Comparison of ENCODE assay signal across 16 cellular contexts in genomic region chrX:111560801-111561200, GRCh38. TPM values are rescaled to one million over a fixed set of nuclear protein-coding genes. Genes with fewer than 3 reads are reported as not detected.
DNase-seq lines count a peak whose midpoint lies in the region; FAIRE-seq and TF ChIP-seq lines count a peak whose summit lies in the region.
"Had no signal": no experiment of that assay in that cellular context is flagged by ENCODE, and none has a peak within 500 bp of the region (broad histone marks: within the 10 kb centered on the region; RNA-seq: fewer than 3 reads in every experiment).

No MANE protein-coding gene starts in this region.

- H3K4me3 ChIP-seq in astrocyte (ENCODE audit: insufficient read depth, low read depth, low read length): no peak overlapping the region
- H3K4me3 ChIP-seq: HAP-1 had no signal

- no peak overlapping the region for H3K27ac ChIP-seq in astrocyte (ENCODE audit: low read depth, low read length)
- H3K27ac ChIP-seq: C4-2B had no signal

- no peak overlapping the region for H3K27ac Mint-ChIP-seq in astrocyte (ENCODE audit: unreplicated experiment)
- no peak overlapping the region for H3K27ac Mint-ChIP-seq in activated T-helper 1 cell treated with anti-CD3 and anti-CD28 coated beads, Interleukin-12 subunit alpha, Interleukin-12 subunit beta, Interleukin-2, Interleukin-4 antibody, amounts not matched to agents 30 ng/mL and 10 ng/mL and 1 ng/mL, durations not matched to agents 14 hours and 24 hours and 36 hours
- H3K27ac Mint-ChIP-seq: CD4-positive, alpha-beta T cell had no signal

- H2AFZ ChIP-seq in astrocyte (ENCODE audit: low read depth, low read length): no peak overlapping the region

- no peak overlapping the region for H3K4me3 Mint-ChIP-seq in astrocyte (ENCODE audit: unreplicated experiment)
- H3K4me3 Mint-ChIP-seq in activated T-helper 1 cell treated with anti-CD3 and anti-CD28 coated beads, Interleukin-12 subunit alpha, Interleukin-12 subunit beta, Interleukin-2, Interleukin-4 antibody, amounts not matched to agents 30 ng/mL and 10 ng/mL and 1 ng/mL, durations not matched to agents 14 hours and 24 hours and 36 hours: no peak overlapping the region
- H3K4me3 Mint-ChIP-seq: CD4-positive, alpha-beta T cell had no signal

- H3K36me3 ChIP-seq in astrocyte (ENCODE audit: insufficient read depth, low read length): no peaks in the 10 kb centered on the region
- H3K36me3 ChIP-seq: HAP-1 had no signal

- no peaks in the 10 kb centered on the region for H3K27me3 Mint-ChIP-seq in astrocyte (ENCODE audit: low read depth, unreplicated experiment)
- peaks cover 2% of the 10 kb centered on the region for H3K27me3 Mint-ChIP-seq in activated T-helper 1 cell treated with anti-CD3 and anti-CD28 coated beads, Interleukin-12 subunit alpha, Interleukin-12 subunit beta, Interleukin-2, Interleukin-4 antibody, amounts not matched to agents 30 ng/mL and 10 ng/mL and 1 ng/mL, durations not matched to agents 14 hours and 24 hours and 36 hours (ENCODE audit: insufficient read depth)
- H3K27me3 Mint-ChIP-seq: CD4-positive, alpha-beta T cell had no signal

- H3K9ac ChIP-seq in astrocyte (ENCODE audit: low read length): no peak overlapping the region

- no peak for TF ChIP-seq CTCF in astrocyte (IDR thresholded peaks at IDR 0.05; ENCODE audit: insufficient read depth, low read depth, low read length)

- no peaks in the 10 kb centered on the region for H3K4me1 ChIP-seq in astrocyte (ENCODE audit: insufficient read depth, low read length)

- peak; percentile 6 for DNase-seq in NCI-H345 (lab: John Stamatoyannopoulos, UW)
- no peak for DNase-seq in NCI-H345 treated with DMSO at 0.1 percent for 48 hours (lab: John Stamatoyannopoulos, UW; ENCODE audit: unreplicated experiment)
- peak; percentile 9 for DNase-seq in NCI-H187 treated with DMSO at 0.1 percent for 48 hours (lab: John Stamatoyannopoulos, UW)
- no peak for DNase-seq in astrocyte (ENCODE audit: low read depth)
- DNase-seq in NCI-H226: no peak
- DNase-seq in activated T-helper 1 cell treated with anti-CD3 and anti-CD28 coated beads, Interleukin-12 subunit alpha, Interleukin-12 subunit beta, Interleukin-2, Interleukin-4 antibody, amounts not matched to agents 30 ng/mL and 10 ng/mL and 1 ng/mL, durations not matched to agents 14 hours and 24 hours and 36 hours (ENCODE audit: low spot score): no peak
- DNase-seq in stimulated activated CD8-positive, alpha-beta memory T cell treated with anti-CD3 and anti-CD28 coated beads, Interleukin-4, amount 100 ng/mL, for 48 hours: no peak
- DNase-seq: Calu3; CD4-positive, alpha-beta T cell; DMS79 treated with DMSO at 0.1 percent for 48 hours; GF-D8; GOT3 had no signal

- no peaks in the 10 kb centered on the region for H3K9me3 ChIP-seq in astrocyte (ENCODE audit: insufficient read depth, low read depth, low read length)

- H3K27me3 ChIP-seq in astrocyte (ENCODE audit: insufficient read depth, low read length): no peaks in the 10 kb centered on the region

- intact Hi-C loops in activated T-helper 1 cell treated with anti-CD3 and anti-CD28 coated beads, Interleukin-12 subunit alpha, Interleukin-12 subunit beta, Interleukin-2, Interleukin-4 antibody, amounts not matched to agents 30 ng/mL and 10 ng/mL and 1 ng/mL, durations not matched to agents 14 hours and 24 hours and 36 hours (cut with micrococcal nuclease): no loop called here

- FAIRE-seq in astrocyte (lab: Jason Lieb, UNC): peak; percentile 49

- no peaks in the 10 kb centered on the region for H3K79me2 ChIP-seq in astrocyte (ENCODE audit: insufficient read depth, low read length)

- no peaks in the 10 kb centered on the region for H3K9me3 Mint-ChIP-seq in astrocyte (ENCODE audit: unreplicated experiment)
- H3K9me3 Mint-ChIP-seq in activated T-helper 1 cell treated with anti-CD3 and anti-CD28 coated beads, Interleukin-12 subunit alpha, Interleukin-12 subunit beta, Interleukin-2, Interleukin-4 antibody, amounts not matched to agents 30 ng/mL and 10 ng/mL and 1 ng/mL, durations not matched to agents 14 hours and 24 hours and 36 hours: no peaks in the 10 kb centered on the region
- H3K9me3 Mint-ChIP-seq: CD4-positive, alpha-beta T cell had no signal

- no peaks in the 10 kb centered on the region for H3K36me3 Mint-ChIP-seq in astrocyte (ENCODE audit: low read depth, unreplicated experiment)
- no peaks in the 10 kb centered on the region for H3K36me3 Mint-ChIP-seq in activated T-helper 1 cell treated with anti-CD3 and anti-CD28 coated beads, Interleukin-12 subunit alpha, Interleukin-12 subunit beta, Interleukin-2, Interleukin-4 antibody, amounts not matched to agents 30 ng/mL and 10 ng/mL and 1 ng/mL, durations not matched to agents 14 hours and 24 hours and 36 hours (ENCODE audit: low read depth)

- no peaks in the 10 kb centered on the region for H3K4me1 Mint-ChIP-seq in astrocyte (ENCODE audit: low read depth, unreplicated experiment)
- H3K4me1 Mint-ChIP-seq in activated T-helper 1 cell treated with anti-CD3 and anti-CD28 coated beads, Interleukin-12 subunit alpha, Interleukin-12 subunit beta, Interleukin-2, Interleukin-4 antibody, amounts not matched to agents 30 ng/mL and 10 ng/mL and 1 ng/mL, durations not matched to agents 14 hours and 24 hours and 36 hours (ENCODE audit: low read depth): no peaks in the 10 kb centered on the region

- no peak overlapping the region for H3K4me2 ChIP-seq in astrocyte (ENCODE audit: low read length)

- H4K20me1 ChIP-seq in astrocyte (ENCODE audit: insufficient read depth, low read length): no peaks in the 10 kb centered on the region

RNA-seq across cellular contexts. Expression of gene SERTM2, which starts 49.4 kb away (rescaled TPM):
- 0.12 and 0.23 TPM in 2 replicates for total RNA-seq in astrocyte
- not detected in 2 replicates for total RNA-seq in activated T-helper 1 cell treated with anti-CD3 and anti-CD28 coated beads, Interleukin-12 subunit alpha, Interleukin-12 subunit beta, Interleukin-2, Interleukin-4 antibody, amounts not matched to agents 30 ng/mL and 10 ng/mL and 1 ng/mL, durations not matched to agents 14 hours and 24 hours and 36 hours
- total RNA-seq: A172; Calu3; CD4-positive, alpha-beta T cell; HT-29 had no signal

Comparison
In these comparisons a context has a peak if more than half of its experiments do, and no peak if none do; other contexts are left out.
1. DNase-seq: peak in NCI-H345 (single experiment) and NCI-H187 treated with DMSO at 0.1 percent for 48 hours (single experiment); none in NCI-H345 treated with DMSO at 0.1 percent for 48 hours (single experiment), astrocyte (single experiment), NCI-H226 (single experiment), activated T-helper 1 cell treated with anti-CD3 and anti-CD28 coated beads, Interleukin-12 subunit alpha, Interleukin-12 subunit beta, Interleukin-2, Interleukin-4 antibody, amounts not matched to agents 30 ng/mL and 10 ng/mL and 1 ng/mL, durations not matched to agents 14 hours and 24 hours and 36 hours (single experiment) and stimulated activated CD8-positive, alpha-beta memory T cell treated with anti-CD3 and anti-CD28 coated beads, Interleukin-4, amount 100 ng/mL, for 48 hours (single experiment).